8 cellular contexts compared by ENCODE assay signal in genomic region chr15:85800460-85801123, GRCh38. TPM values are rescaled to one million over a fixed set of nuclear protein-coding genes. Genes with fewer than 3 reads are reported as not detected.
DNase-seq lines count a peak whose midpoint lies in the region; ATAC-seq and TF ChIP-seq lines count a peak whose summit lies in the region.

No MANE protein-coding gene starts in this region.

- no peak for TF ChIP-seq EP300 in stomach (IDR thresholded peaks at IDR 0.05)

- H3K27ac Mint-ChIP-seq in nephron progenitor cell (no peak overlapping the region), osteocyte (ENCODE audit: unreplicated experiment) (no peak overlapping the region)

- WGBS in stomach, 5 donors = 55 to 60% (median 59%) methylated on average over 9 of the region's 9 CpGs

- H3K36me3 ChIP-seq in PC-9 (ENCODE audit: low read depth) (no peaks in the 10 kb centered on the region), stomach (no peaks in the 10 kb centered on the region)

- intact Hi-C loops in PC-9 (cut with micrococcal nuclease; ENCODE audit: unreplicated experiment) = loop anchor here (2.0 kb wide), 1 partner anchor 30 kb away; no protein-coding TSS in a partner anchor
- intact Hi-C loops in stomach (cut with DNase I; ENCODE audit: low total_unique reads) = no loop called here

- no peaks in the 10 kb centered on the region for H3K36me3 Mint-ChIP-seq in nephron progenitor cell (ENCODE audit: low read depth)
- H3K36me3 Mint-ChIP-seq in osteocyte (ENCODE audit: unreplicated experiment) = no peaks in the 10 kb centered on the region

- TF ChIP-seq CTCF in PC-9 (conservative IDR thresholded peaks at IDR 0.05) (peak; percentile 58; the same call in 1 of the 2 replicates), fibroblast of pulmonary artery (IDR thresholded peaks at IDR 0.05; ENCODE audit: low read length, missing control alignments) (no peak), stomach (IDR thresholded peaks at IDR 0.05) (peak in 5 of 7 experiments; percentile 12 to 72 (median 46)), nephron progenitor cell (IDR thresholded peaks at IDR 0.05) (no peak), osteocyte (IDR thresholded peaks at IDR 0.05) (no peak)

- H3F3A ChIP-seq in PC-9 (ENCODE audit: insufficient read depth, low read depth) = no peaks in the 10 kb centered on the region

- H3K4me3 Mint-ChIP-seq in nephron progenitor cell = no peak overlapping the region
- no peak overlapping the region for H3K4me3 Mint-ChIP-seq in osteocyte (ENCODE audit: unreplicated experiment)

- BruUV-seq in PC-9 (replicated peaks; lab: Mats Ljungman, UMichigan) = no TSS peak

- DNase-seq in HuH-7.5 (ENCODE audit: low spot score) (peak; percentile 79), PC-9 (peak; percentile 81 to 83), fibroblast of pulmonary artery (ENCODE audit: low read depth) (peak; percentile 39), stomach (peak; percentile 91), nephron progenitor cell (no peak), osteocyte (ENCODE audit: extremely low spot score, unreplicated experiment) (no peak)

- ATAC-seq in GM18517 (IDR thresholded peaks at IDR 0.05; ENCODE audit: unreplicated experiment) (no peak), GM21390 (IDR thresholded peaks at IDR 0.05; ENCODE audit: unreplicated experiment) (no peak)

- H3K9me3 Mint-ChIP-seq in nephron progenitor cell (peaks cover 3% of the 10 kb centered on the region), osteocyte (ENCODE audit: unreplicated experiment) (no peaks in the 10 kb centered on the region)

- CTCF ChIA-PET in PC-9 (lab: Charles Lee) = interaction anchor here (0.6 to 1.7 kb wide), 5 partner anchors 25 to 48 kb away, joined by 3 to 5 read pairs (median 4); no protein-coding TSS in a partner anchor

- no peaks in the 10 kb centered on the region for H4K20me1 ChIP-seq in PC-9 (ENCODE audit: insufficient read depth)

- no peak overlapping the region for H2AFZ ChIP-seq in PC-9

- H3K4me1 Mint-ChIP-seq in nephron progenitor cell (peaks cover 12% of the 10 kb centered on the region), osteocyte (ENCODE audit: unreplicated experiment) (peaks cover under 1% of the 10 kb centered on the region)

- no peaks in the 10 kb centered on the region for H3K79me2 ChIP-seq in PC-9 (ENCODE audit: low read depth)

- H3K4me3 ChIP-seq in PC-9 (no peak overlapping the region), fibroblast of pulmonary artery (replicated peaks; ENCODE audit: low read depth, low read length) (no peak overlapping the region), stomach (no peak overlapping the region)

- H3K27me3 Mint-ChIP-seq in nephron progenitor cell (ENCODE audit: low read depth, poor library complexity) (peaks cover 7% of the 10 kb centered on the region), osteocyte (ENCODE audit: unreplicated experiment) (peaks cover 5% of the 10 kb centered on the region)

- POLR2A ChIA-PET in PC-9 (lab: Charles Lee; ENCODE audit: unreplicated experiment) = interaction anchor here (0.6 kb wide), 1 partner anchor 254 kb away, joined by 3 read pairs; no protein-coding TSS in a partner anchor

- peak overlapping the region; percentile 41 for H3K4me2 ChIP-seq in PC-9

- H3K27me3 ChIP-seq in PC-9 (ENCODE audit: insufficient read depth, low read depth) = no peaks in the 10 kb centered on the region
- H3K27me3 ChIP-seq in stomach = no peaks in the 10 kb centered on the region

- H3K9me2 ChIP-seq in PC-9 (ENCODE audit: insufficient read depth) = no peaks in the 10 kb centered on the region

- TF ChIP-seq POLR2A in stomach (IDR thresholded peaks at IDR 0.05) = no peak

- H3K27ac ChIP-seq in PC-9 (no peak overlapping the region), stomach (peak overlapping the region in 2 of 5 donors; percentile 5 to 53)

- no peaks in the 10 kb centered on the region for H3K9me3 ChIP-seq in PC-9 (ENCODE audit: insufficient read depth, low read depth)
- no peaks in the 10 kb centered on the region for H3K9me3 ChIP-seq in stomach

- H3K4me1 ChIP-seq in PC-9 (replicated peaks; ENCODE audit: insufficient read depth) (peaks cover 13% of the 10 kb centered on the region), stomach (peaks cover 4 to 22% (median 13%) of the 10 kb centered on the region in 4 donors)

RNA-seq across cellular contexts. Expression of gene KLHL25, which starts 5.9 kb away (rescaled TPM):
- total RNA-seq in PC-9 (2021) (5.3 and 5.6 TPM in 2 replicates), stomach (10 to 100 TPM in 1 of 5 donors, 1 to 10 TPM in 4; 1.2 to 36.2 (median 6.4) TPM), osteocyte (3.6 and 3.9 TPM in 2 replicates)
- polyA plus RNA-seq in stomach = 1 to 10 TPM; 4.3 to 6.4 (median 5.2) TPM

Comparison
In these comparisons a context has a peak if more than half of its experiments do, and no peak if none do; other contexts are left out.
1. DNase-seq: peak in HuH-7.5 (single experiment), PC-9 (2 of 2), fibroblast of pulmonary artery (single experiment) and stomach (single experiment); none in nephron progenitor cell (single experiment) and osteocyte (single experiment).
2. CTCF ChIP-seq: peak in PC-9 (single experiment) and stomach (5 of 7); none in fibroblast of pulmonary artery (single experiment), nephron progenitor cell (single experiment) and osteocyte (single experiment).